19 cellular contexts compared by ENCODE assay signal in genomic region chr11:73380321-73380720, GRCh38. TPM values are rescaled to one million over a fixed set of nuclear protein-coding genes. Genes with fewer than 3 reads are reported as not detected.
A peak's percentile ranks its signal among the peaks of the same experiment; 100 is the strongest.
DNase-seq lines count a peak whose midpoint lies in the region; ATAC-seq and TF ChIP-seq lines count a peak whose summit lies in the region.
"Had no signal": no experiment of that assay in that cellular context is flagged by ENCODE, and none has a peak within 500 bp of the region (broad histone marks: within the 10 kb centered on the region; RNA-seq: fewer than 3 reads in every experiment).

No MANE protein-coding gene starts in this region.

- H3K36me3 Mint-ChIP-seq in activated CD8-positive, alpha-beta T cell treated with anti-CD3 and anti-CD28 coated beads, Interleukin-2, amount 10 ng/mL, durations not matched to agents 7 days and 5 days (ENCODE audit: low read depth), result peaks cover 17% of the 10 kb centered on the region
- peaks cover 13% of the 10 kb centered on the region for H3K36me3 Mint-ChIP-seq in activated CD8-positive, alpha-beta T cell treated with anti-CD3 and anti-CD28 coated beads for 36 hours (ENCODE audit: low read depth)
- no peaks in the 10 kb centered on the region for H3K36me3 Mint-ChIP-seq in IgD-negative memory B cell
- H3K36me3 Mint-ChIP-seq in central memory CD8-positive, alpha-beta T cell (ENCODE audit: insufficient read depth), result peaks cover 47% of the 10 kb centered on the region
- H3K36me3 Mint-ChIP-seq: T-cell had no signal

- no peaks in the 10 kb centered on the region for H3K27me3 ChIP-seq in spleen (replicated peaks in 1 of 7)
- H3K27me3 ChIP-seq: esophagus muscularis mucosa had no signal

- TF ChIP-seq POLR2A in spleen (IDR thresholded peaks at IDR 0.05), result no peak

- POLR2A ChIA-PET in activated CD8-positive, alpha-beta T cell treated with anti-CD3 and anti-CD28 coated beads, Interleukin-2, amount 10 ng/mL, durations not matched to agents 7 days and 5 days (lab: Charles Lee), result interaction anchor here (1.1 kb wide), 1 partner anchor 27 kb away, joined by 4 read pairs; no protein-coding TSS in a partner anchor
- POLR2A ChIA-PET in activated CD8-positive, alpha-beta T cell treated with anti-CD3 and anti-CD28 coated beads for 36 hours (lab: Charles Lee), result interaction anchor here (1.3 kb wide), 1 partner anchor 8 kb away, joined by 3 read pairs; no protein-coding TSS in a partner anchor

- intact Hi-C loops in activated CD8-positive, alpha-beta T cell treated with anti-CD3 and anti-CD28 coated beads for 36 hours (cut with micrococcal nuclease), result no loop called here
- intact Hi-C loops in spleen (cut with DNase I; ENCODE audit: low total_unique reads), result no loop called here

- H3K4me1 Mint-ChIP-seq in activated CD8-positive, alpha-beta T cell treated with anti-CD3 and anti-CD28 coated beads, Interleukin-2, amount 10 ng/mL, durations not matched to agents 7 days and 5 days (ENCODE audit: low read depth), result peaks cover 88% of the 10 kb centered on the region
- H3K4me1 Mint-ChIP-seq in activated CD8-positive, alpha-beta T cell treated with anti-CD3 and anti-CD28 coated beads for 36 hours (ENCODE audit: low read depth), result peaks cover 71% of the 10 kb centered on the region
- H3K4me1 Mint-ChIP-seq in IgD-negative memory B cell, result peaks cover 58 to 80% (median 66%) of the 10 kb centered on the region in 3 donors
- H3K4me1 Mint-ChIP-seq in central memory CD8-positive, alpha-beta T cell, result peaks cover 75% of the 10 kb centered on the region

- peaks cover 0 to 17% (median 0%) of the 10 kb centered on the region in 6 donors for H3K36me3 ChIP-seq in spleen
- H3K36me3 ChIP-seq: esophagus muscularis mucosa, thoracic aorta had no signal

- no peak for DNase-seq in activated CD8-positive, alpha-beta T cell treated with anti-CD3 and anti-CD28 coated beads, Interleukin-2, amount 10 ng/mL, durations not matched to agents 7 days and 5 days
- DNase-seq in activated CD8-positive, alpha-beta T cell treated with anti-CD3 and anti-CD28 coated beads for 36 hours, result no peak
- no peak for DNase-seq in central memory CD8-positive, alpha-beta T cell (ENCODE audit: low spot score in 2 of 2)
- DNase-seq in spleen (peak; percentile 85), germinal center (ENCODE audit: low spot score) (no peak), SW480 (ENCODE audit: low spot score) (no peak)
- DNase-seq: activated CD4-positive, CD25-positive, alpha-beta regulatory T cell; activated T-cell treated with anti-CD3 and anti-CD28 coated beads, Interleukin-2, amount 50 U/mL, for 72 hours; effector CD4-positive, alpha-beta T cell; glutamatergic neuron; NCI-H1092; NCI-H2081; stimulated activated CD4-positive, alpha-beta T cell treated with anti-CD3 and anti-CD28 coated beads, Interleukin-12 subunit alpha, Interleukin-12 subunit beta, amount 100 ng/mL, for 4 hours; T-cell had no signal

- H3K27ac Mint-ChIP-seq in activated CD8-positive, alpha-beta T cell treated with anti-CD3 and anti-CD28 coated beads, Interleukin-2, amount 10 ng/mL, durations not matched to agents 7 days and 5 days, result peak overlapping the region; percentile 30
- H3K27ac Mint-ChIP-seq in activated CD8-positive, alpha-beta T cell treated with anti-CD3 and anti-CD28 coated beads for 36 hours, result no peak overlapping the region
- peak overlapping the region; percentile 99 to 100 (median 100) for H3K27ac Mint-ChIP-seq in IgD-negative memory B cell
- H3K27ac Mint-ChIP-seq in central memory CD8-positive, alpha-beta T cell (ENCODE audit: low read depth), result peak overlapping the region; percentile 58

- H3K9me3 Mint-ChIP-seq in activated CD8-positive, alpha-beta T cell treated with anti-CD3 and anti-CD28 coated beads, Interleukin-2, amount 10 ng/mL, durations not matched to agents 7 days and 5 days (ENCODE audit: insufficient read depth), result no peaks in the 10 kb centered on the region
- H3K9me3 Mint-ChIP-seq in activated CD8-positive, alpha-beta T cell treated with anti-CD3 and anti-CD28 coated beads for 36 hours, result no peaks in the 10 kb centered on the region
- H3K9me3 Mint-ChIP-seq in IgD-negative memory B cell, result no peaks in the 10 kb centered on the region
- H3K9me3 Mint-ChIP-seq in central memory CD8-positive, alpha-beta T cell, result no peaks in the 10 kb centered on the region
- H3K9me3 Mint-ChIP-seq: activated T-cell treated with anti-CD3 and anti-CD28 coated beads, Interleukin-2, amount 50 U/mL, for 72 hours; T-cell had no signal

- CTCF ChIA-PET in activated CD8-positive, alpha-beta T cell treated with anti-CD3 and anti-CD28 coated beads, Interleukin-2, amount 10 ng/mL, durations not matched to agents 7 days and 5 days (lab: Charles Lee), result interaction anchor here (0.5 to 1.6 kb wide), 3 partner anchors 13 to 335 kb away, joined by 3 to 5 read pairs (median 3); no protein-coding TSS in a partner anchor
- CTCF ChIA-PET in activated CD8-positive, alpha-beta T cell treated with anti-CD3 and anti-CD28 coated beads for 36 hours (lab: Charles Lee), result interaction anchor here (1.6 to 1.8 kb wide), 3 partner anchors 20 to 281 kb away, joined by 3 to 5 read pairs (median 4); no protein-coding TSS in a partner anchor

- peak overlapping the region in 1 of 8 donors; percentile 87 for H3K4me3 ChIP-seq in spleen
- H3K4me3 ChIP-seq: esophagus muscularis mucosa, thoracic aorta had no signal

- H3K27ac ChIP-seq in spleen, result peak overlapping the region; percentile 9 to 99 (median 96)
- H3K27ac ChIP-seq: C4-2B, esophagus muscularis mucosa, thoracic aorta had no signal

- no peak overlapping the region for H3K4me3 Mint-ChIP-seq in activated CD8-positive, alpha-beta T cell treated with anti-CD3 and anti-CD28 coated beads, Interleukin-2, amount 10 ng/mL, durations not matched to agents 7 days and 5 days
- no peak overlapping the region for H3K4me3 Mint-ChIP-seq in activated CD8-positive, alpha-beta T cell treated with anti-CD3 and anti-CD28 coated beads for 36 hours
- H3K4me3 Mint-ChIP-seq in IgD-negative memory B cell, result peak overlapping the region; percentile 54 to 98 (median 88)
- H3K4me3 Mint-ChIP-seq in central memory CD8-positive, alpha-beta T cell, result no peak overlapping the region
- H3K4me3 Mint-ChIP-seq: activated T-cell treated with anti-CD3 and anti-CD28 coated beads, Interleukin-2, amount 50 U/mL, for 72 hours had no signal

- no peak for TF ChIP-seq CTCF in activated CD8-positive, alpha-beta T cell treated with anti-CD3 and anti-CD28 coated beads for 36 hours (IDR thresholded peaks at IDR 0.05)
- TF ChIP-seq CTCF in spleen (IDR thresholded peaks at IDR 0.05 in 8 of 11, conservative IDR thresholded peaks at IDR 0.05 in 3 of 11), result no peak

- no peaks in the 10 kb centered on the region for H3K9me3 ChIP-seq in spleen
- H3K9me3 ChIP-seq: esophagus muscularis mucosa, thoracic aorta had no signal

- H3K4me1 ChIP-seq in spleen, result peaks cover 48 to 96% (median 92%) of the 10 kb centered on the region in 6 donors

- no peak for ATAC-seq in activated CD8-positive, alpha-beta T cell treated with anti-CD3 and anti-CD28 coated beads, Interleukin-2, amount 10 ng/mL, durations not matched to agents 7 days and 5 days
- no peak for ATAC-seq in activated CD8-positive, alpha-beta T cell treated with anti-CD3 and anti-CD28 coated beads for 36 hours
- ATAC-seq in central memory CD8-positive, alpha-beta T cell (replicated peaks; ENCODE audit: extremely low read depth, poor library complexity, severe bottlenecking), result no peak
- no peak for ATAC-seq in HG02884 (IDR thresholded peaks at IDR 0.05; ENCODE audit: unreplicated experiment)
- ATAC-seq: activated T-cell treated with anti-CD3 and anti-CD28 coated beads, Interleukin-2, amount 50 U/mL, for 72 hours; T-cell had no signal

- WGBS in spleen, 5 donors, result 55 to 87% (median 68%) methylated on average over 7 to 8 of the region's 8 CpGs

- no peaks in the 10 kb centered on the region for H3K27me3 Mint-ChIP-seq in activated CD8-positive, alpha-beta T cell treated with anti-CD3 and anti-CD28 coated beads, Interleukin-2, amount 10 ng/mL, durations not matched to agents 7 days and 5 days (ENCODE audit: low read depth)
- H3K27me3 Mint-ChIP-seq in activated CD8-positive, alpha-beta T cell treated with anti-CD3 and anti-CD28 coated beads for 36 hours, result no peaks in the 10 kb centered on the region
- no peaks in the 10 kb centered on the region for H3K27me3 Mint-ChIP-seq in IgD-negative memory B cell
- no peaks in the 10 kb centered on the region for H3K27me3 Mint-ChIP-seq in central memory CD8-positive, alpha-beta T cell
- H3K27me3 Mint-ChIP-seq: T-cell had no signal

RNA-seq across cellular contexts. Expression of gene RELT, which starts 4.1 kb away (rescaled TPM):
- 10 to 100 TPM; 28.6 to 33.2 TPM for total RNA-seq in activated CD8-positive, alpha-beta T cell treated with anti-CD3 and anti-CD28 coated beads, Interleukin-2, amount 10 ng/mL, durations not matched to agents 7 days and 5 days
- 10 to 100 TPM; 26.6 to 29.6 TPM for total RNA-seq in activated CD8-positive, alpha-beta T cell treated with anti-CD3 and anti-CD28 coated beads for 36 hours
- polyA plus RNA-seq in IgD-negative memory B cell (29.9 TPM), spleen (10 to 100 TPM; 13.5 to 28.2 (median 21.7) TPM)
- 10 to 100 TPM; 28.1 to 79.8 (median 41.3) TPM for total RNA-seq in spleen

Comparison
In these comparisons a context has a peak if more than half of its experiments do, and no peak if none do; other contexts are left out.
1. H3K4me3 Mint-ChIP-seq: peak in IgD-negative memory B cell (4 of 4); none in activated CD8-positive, alpha-beta T cell treated with anti-CD3 and anti-CD28 coated beads, Interleukin-2, amount 10 ng/mL, durations not matched to agents 7 days and 5 days (single experiment), activated CD8-positive, alpha-beta T cell treated with anti-CD3 and anti-CD28 coated beads for 36 hours (single experiment) and central memory CD8-positive, alpha-beta T cell (single experiment).